Comparison of ENCODE assay signal across 10 cellular contexts in genomic region chr13:30898721-30899188, GRCh38. TPM values are rescaled to one million over a fixed set of nuclear protein-coding genes. Genes with fewer than 3 reads are reported as not detected.
DNase-seq lines count a peak whose midpoint lies in the region; ATAC-seq and TF ChIP-seq lines count a peak whose summit lies in the region.
"Had no signal": no experiment of that assay in that cellular context is flagged by ENCODE, and none has a peak within 500 bp of the region (broad histone marks: within the 10 kb centered on the region; RNA-seq: fewer than 3 reads in every experiment).

No MANE protein-coding gene starts in this region.

- no peaks in the 10 kb centered on the region for H3K36me3 Mint-ChIP-seq in chondrocyte (ENCODE audit: low read depth)

- H3K4me1 ChIP-seq in lung (ENCODE audit: control insufficient read depth in 2 of 2, insufficient read depth in 2 of 2, low read length in 2 of 2): peaks cover 0 to 3% of the 10 kb centered on the region in 2 donors
- H3K4me1 ChIP-seq: transverse colon had no signal

- CTCF ChIA-PET in GM10248 (lab: Yijun Ruan, JAX): no interaction called here

- peaks cover 58% of the 10 kb centered on the region for H3K4me1 Mint-ChIP-seq in chondrocyte (ENCODE audit: low read depth)

- ATAC-seq in lung (ENCODE audit: insufficient read depth, low FRiP score): peak; percentile 54
- no peak for ATAC-seq in HG03469 (IDR thresholded peaks at IDR 0.05; ENCODE audit: unreplicated experiment)

- no peak overlapping the region for H3K27ac ChIP-seq in lung (ENCODE audit: low read depth in 1 of 2, low read length in 1 of 2)

- H3K27me3 Mint-ChIP-seq in chondrocyte (ENCODE audit: low read depth): no peaks in the 10 kb centered on the region

- no peaks in the 10 kb centered on the region for H3K27me3 ChIP-seq in lung (ENCODE audit: control insufficient read depth, insufficient read depth)

- peak overlapping the region; percentile 99 for H3K27ac Mint-ChIP-seq in chondrocyte (ENCODE audit: unreplicated experiment)

- no peak overlapping the region for H3K4me3 ChIP-seq in lung
- H3K4me3 ChIP-seq: transverse colon had no signal

- H3K9me3 ChIP-seq in lung (ENCODE audit: control insufficient read depth in 2 of 2, insufficient read depth in 1 of 2, low read length in 1 of 2): no peaks in the 10 kb centered on the region
- H3K9me3 ChIP-seq: transverse colon had no signal

- no peaks in the 10 kb centered on the region for H3K9me3 Mint-ChIP-seq in chondrocyte (ENCODE audit: low read depth)

- DNase-seq in A172 (ENCODE audit: low spot score) (peak; percentile 8), HT-29 (ENCODE audit: low spot score) (peak; percentile 46), chondrocyte (ENCODE audit: low spot score) (no peak), lung (ENCODE audit: low spot score) (no peak), NOMO-1 treated with DMSO at 0.1 percent for 48 hours (lab: John Stamatoyannopoulos, UW; ENCODE audit: unreplicated experiment) (no peak), T-helper 1 cell (no peak), GM10248 (ENCODE audit: extremely low spot score) (no peak)
- DNase-seq: NCI-H345, transverse colon had no signal

- H3K4me3 Mint-ChIP-seq in chondrocyte (ENCODE audit: unreplicated experiment): peak overlapping the region; percentile 42

- WGBS in lung, 2 donors: 46 to 49% methylated on average over 7 of the region's 7 CpGs

- POLR2A ChIA-PET in GM10248 (lab: Yijun Ruan, JAX): no interaction called here

- H3K36me3 ChIP-seq in lung (ENCODE audit: control insufficient read depth in 2 of 2, insufficient read depth in 2 of 2, low read length in 2 of 2): no peaks in the 10 kb centered on the region
- H3K36me3 ChIP-seq: transverse colon had no signal

- TF ChIP-seq CTCF in chondrocyte (IDR thresholded peaks at IDR 0.05) (peak; percentile 62), lung (IDR thresholded peaks at IDR 0.05; ENCODE audit: control extremely low read depth, extremely low read depth) (no peak), GM10248 (IDR thresholded peaks at IDR 0.05; ENCODE audit: control extremely low read depth, extremely low read depth, low read depth, missing control alignments) (no peak)

RNA-seq across cellular contexts. Expression of gene MEDAG, which starts 7.3 kb away (rescaled TPM):
- total RNA-seq in A172 (2014; rRNA removed; shearing (Covaris generic)): not detected in 2 replicates
- total RNA-seq in HT-29 (2014; rRNA removed; shearing (Covaris generic)): not detected in 2 replicates
- 2.8 to 21.0 TPM (median 19.0 TPM) in 3 replicates for total RNA-seq in chondrocyte
- total RNA-seq in lung: 10 to 100 TPM in 1 of 2 donors, under 1 TPM in 1; 0.97 to 14.4 TPM
- 1 to 10 TPM; 7.7 to 9.0 TPM for polyA plus RNA-seq in lung

RNA-seq across cellular contexts. Expression of gene TEX26, which starts 33.7 kb away (rescaled TPM):
- total RNA-seq in A172 (2014; rRNA removed; shearing (Covaris generic)): not detected in 2 replicates
- not detected in 2 replicates for total RNA-seq in HT-29 (2014; rRNA removed; shearing (Covaris generic))
- total RNA-seq in chondrocyte: not detected in 3 replicates
- 1 to 10 TPM in 1 of 2 donors, not detected in 1; 6.2 TPM for total RNA-seq in lung
- polyA plus RNA-seq in lung: 1 to 10 TPM in 1 of 2 donors, under 1 TPM in 1; 0.67 to 2.5 TPM
- total RNA-seq: transverse colon had no signal

Comparison
In these comparisons a context has a peak if more than half of its experiments do, and no peak if none do; other contexts are left out.
1. DNase-seq: peak in A172 (single experiment) and HT-29 (single experiment); none in chondrocyte (single experiment), lung (single experiment), NOMO-1 treated with DMSO at 0.1 percent for 48 hours (single experiment), T-helper 1 cell (0 of 5) and GM10248 (single experiment).